ENCODE assay signal across 1 cellular context in the genomic region with DNA sequence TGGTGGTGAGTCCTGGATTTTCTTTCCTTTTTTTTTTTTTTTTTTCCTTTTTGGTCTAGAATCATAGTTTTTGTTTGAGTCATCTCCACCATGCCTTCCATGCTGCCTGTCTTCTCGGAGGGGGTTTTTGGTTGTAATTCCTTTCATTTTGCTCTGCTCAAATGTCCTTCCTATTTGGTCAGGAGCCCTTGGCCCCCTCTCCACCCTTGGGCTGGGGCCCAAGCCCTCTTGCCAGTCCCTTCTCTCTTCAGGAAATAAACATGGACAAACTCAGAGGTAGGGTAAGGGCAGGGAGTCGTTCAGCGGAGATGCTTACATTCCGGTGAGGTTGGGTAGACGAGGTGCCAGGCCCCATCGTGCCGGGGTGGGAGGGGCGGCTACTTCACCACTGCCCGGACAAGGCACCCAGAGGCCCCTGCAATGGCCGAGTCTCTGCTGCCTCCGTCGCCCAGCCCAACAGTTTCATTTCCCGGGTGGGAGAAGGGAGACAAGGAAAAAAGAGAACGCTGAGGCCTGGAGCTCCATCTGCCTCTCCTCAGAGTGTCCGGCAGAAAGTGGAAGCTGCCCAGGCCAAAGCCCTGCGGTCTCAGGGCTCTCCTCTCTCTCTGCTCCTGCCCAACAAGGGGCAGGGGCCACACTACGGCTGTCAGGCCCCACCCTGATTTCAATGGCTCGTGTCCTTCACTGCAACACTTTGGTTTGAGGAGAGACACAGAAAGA.
TF ChIP-seq lines count a peak whose summit lies in the region.

No MANE protein-coding gene starts in this region.

TF ChIP-seq in IMR-90, 13 proteins besides CTCF, POLR2A, EP300 and RAD21:
- no peak for TF ChIP-seq RFX5 (IDR thresholded peaks at IDR 0.05; ENCODE audit: low read depth, low read length)
- TF ChIP-seq FOS (IDR thresholded peaks at IDR 0.05; ENCODE audit: low read depth, low read length), result peak; percentile 35; the same call in 1 of the 2 replicates
